ENCODE assay signal across 21 cellular contexts in the genomic region with DNA sequence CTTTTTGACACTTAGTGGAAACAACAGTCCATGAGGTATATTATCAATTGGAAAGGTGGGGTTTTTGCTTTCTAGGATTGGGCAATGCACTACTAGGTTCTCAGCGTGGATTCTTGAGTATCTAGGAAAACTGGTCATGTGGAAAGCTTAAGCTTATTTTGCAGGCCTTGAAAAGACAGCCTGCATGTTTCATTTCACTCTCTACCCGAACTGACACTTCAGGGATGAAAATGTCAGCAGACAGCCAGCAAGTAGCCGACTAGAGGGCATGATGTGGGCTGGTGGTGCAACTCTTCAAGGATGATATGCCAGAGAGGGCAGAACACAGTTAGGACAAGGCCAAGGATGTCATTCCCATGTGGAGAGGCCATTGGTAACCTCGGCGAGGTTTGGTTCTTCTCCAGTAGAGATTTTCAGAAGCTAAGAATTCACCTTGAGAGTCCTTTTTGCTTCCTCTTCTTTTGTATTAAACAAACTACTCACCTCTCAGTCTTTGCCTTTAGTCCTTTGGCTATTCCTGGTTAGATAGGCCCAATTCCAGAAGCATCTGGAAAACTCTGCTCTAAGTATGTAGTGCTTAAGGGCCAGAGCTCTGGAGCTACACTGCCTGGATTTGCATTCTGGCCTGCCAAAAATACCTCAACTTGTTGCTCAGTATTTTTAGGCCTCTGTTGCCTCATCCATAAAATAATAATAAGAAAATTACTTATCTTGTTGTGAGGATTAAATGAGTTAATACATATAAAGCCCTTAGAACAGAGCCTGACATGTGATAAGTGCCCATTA. TPM values are rescaled to one million over a fixed set of nuclear protein-coding genes. Genes with fewer than 3 reads are reported as not detected.
DNase-seq lines count a peak whose midpoint lies in the region; ATAC-seq, FAIRE-seq and TF ChIP-seq lines count a peak whose summit lies in the region.
"Had no signal": no experiment of that assay in that cellular context is flagged by ENCODE, and none has a peak within 500 bp of the region (broad histone marks: within the 10 kb centered on the region; RNA-seq: fewer than 3 reads in every experiment).

No MANE protein-coding gene starts in this region.

- no peaks in the 10 kb centered on the region for H3K9me3 Mint-ChIP-seq in activated CD4-positive, alpha-beta T cell treated with anti-CD3 and anti-CD28 coated beads, Interleukin-2, amount 10 ng/mL, durations not matched to agents 7 days and 5 days
- H3K9me3 Mint-ChIP-seq: activated B cell treated with CpG ODN at 0.5 μM for 24 hours; central memory CD8-positive, alpha-beta T cell had no signal

- no peaks in the 10 kb centered on the region for H3K9me2 ChIP-seq in Karpas-422 (replicated peaks; ENCODE audit: insufficient read depth, low read length)

- peaks cover 19% of the 10 kb centered on the region for H3K79me1 ChIP-seq in mesenchymal stem cell (replicated peaks; ENCODE audit: low read length, poor library complexity, severe bottlenecking)

- no peaks in the 10 kb centered on the region for H4K20me1 ChIP-seq in Karpas-422 (ENCODE audit: insufficient read depth, low read depth, low read length)

- no peak overlapping the region for H2AK5ac ChIP-seq in mesenchymal stem cell (ENCODE audit: low read length, severe bottlenecking)

- no peak overlapping the region for H3K23ac ChIP-seq in mesenchymal stem cell (ENCODE audit: low read length in 2 of 2)

- CTCF ChIA-PET in activated CD4-positive, alpha-beta T cell treated with anti-CD3 and anti-CD28 coated beads, Interleukin-2, amount 10 ng/mL, durations not matched to agents 7 days and 5 days (lab: Charles Lee), result interaction anchor here (1.0 to 1.9 kb wide), 3 partner anchors 13 to 431 kb away, joined by 4 to 7 read pairs (median 5); a partner anchor contains a TSS

- TF ChIP-seq CTCF in gastrocnemius medialis (IDR thresholded peaks at IDR 0.05 in 4 of 5, conservative IDR thresholded peaks at IDR 0.05 in 1 of 5), result no peak

- in situ Hi-C loops in gastrocnemius medialis (cut with MboI; ENCODE audit: low sequenced_read_pairs in 4 of 4), result loop anchor here in 1 of 4 donors (25.0 kb wide), 1 partner anchor 790 kb away; no protein-coding TSS in a partner anchor

- H3K4me1 Mint-ChIP-seq in activated CD4-positive, alpha-beta T cell treated with anti-CD3 and anti-CD28 coated beads, Interleukin-2, amount 10 ng/mL, durations not matched to agents 7 days and 5 days, result peaks cover 60% of the 10 kb centered on the region

- H3K36me3 ChIP-seq in Karpas-422 (ENCODE audit: insufficient read depth, low read length) (no peaks in the 10 kb centered on the region; the same call in 1 of the 2 replicates), gastrocnemius medialis (no peaks in the 10 kb centered on the region), mesenchymal stem cell (ENCODE audit: control insufficient read depth in 1 of 2, insufficient read depth in 2 of 2, low read depth in 1 of 2, low read length in 2 of 2) (peaks cover 3 to 15% of the 10 kb centered on the region in 2 experiments)

- no peak overlapping the region for H2AFZ ChIP-seq in Karpas-422 (ENCODE audit: low read length)
- H2AFZ ChIP-seq in mesenchymal stem cell (ENCODE audit: low read depth, low read length), result no peak overlapping the region
- H2AFZ ChIP-seq: parathyroid adenoma had no signal

- DNase-seq in activated CD4-positive, alpha-beta T cell treated with anti-CD3 and anti-CD28 coated beads, Interleukin-2, amount 10 ng/mL, durations not matched to agents 7 days and 5 days, result no peak
- no peak for DNase-seq in activated CD4-positive, alpha-beta T cell treated with anti-CD3 and anti-CD28 coated beads for 1 hour
- DNase-seq in Karpas-422 (peak; percentile 66), left ventricle myocardium superior (no peak), gastrocnemius medialis (no peak), mesenchymal stem cell (no peak), urothelium cell line (ENCODE audit: low spot score) (no peak), HUDEP-2 (lab: John Stamatoyannopoulos, UW; ENCODE audit: unreplicated experiment in 76 of 76) (no peak)
- DNase-seq: activated B cell treated with CpG ODN at 0.5 μM for 24 hours; activated CD8-positive, alpha-beta memory T cell treated with anti-CD3 and anti-CD28 coated beads, Interleukin-2, amount 50 U/mL, for 4 hours; effector memory CD4-positive, alpha-beta T cell; GOT3; KBM-7; kidney glomerular epithelial cell; NCI-H2081; NCI-H510A; SHP77 had no signal

- H4K91ac ChIP-seq in mesenchymal stem cell (ENCODE audit: low read length), result no peak overlapping the region

- POLR2A ChIA-PET in activated CD4-positive, alpha-beta T cell treated with anti-CD3 and anti-CD28 coated beads, Interleukin-2, amount 10 ng/mL, durations not matched to agents 7 days and 5 days (lab: Charles Lee), result no interaction called here

- no peaks in the 10 kb centered on the region for H3K27me3 Mint-ChIP-seq in activated CD4-positive, alpha-beta T cell treated with anti-CD3 and anti-CD28 coated beads, Interleukin-2, amount 10 ng/mL, durations not matched to agents 7 days and 5 days
- H3K27me3 Mint-ChIP-seq: activated B cell treated with CpG ODN at 0.5 μM for 24 hours; central memory CD8-positive, alpha-beta T cell; type B pancreatic cell had no signal

- no peak overlapping the region for H3K4ac ChIP-seq in mesenchymal stem cell (ENCODE audit: low read depth in 1 of 2, low read length in 2 of 2)

- ATAC-seq in left ventricle myocardium superior, result peak; percentile 68
- peak in 1 of 2 donors; percentile 65 for ATAC-seq in gastrocnemius medialis

- H3K18ac ChIP-seq in mesenchymal stem cell (ENCODE audit: low read depth in 1 of 2, low read length in 2 of 2), result no peak overlapping the region

- 87% methylated on average over 5 of the region's 5 CpGs for WGBS in mesenchymal stem cell

- H3K4me2 ChIP-seq in Karpas-422 (ENCODE audit: low read depth, low read length, poor library complexity, severe bottlenecking), result peak overlapping the region; percentile 29
- no peak overlapping the region for H3K4me2 ChIP-seq in mesenchymal stem cell (ENCODE audit: low read length, poor library complexity, severe bottlenecking)

- H2BK12ac ChIP-seq in mesenchymal stem cell (ENCODE audit: low read length in 2 of 2), result no peak overlapping the region

- H3K14ac ChIP-seq in mesenchymal stem cell (ENCODE audit: low read length in 2 of 2), result no peak overlapping the region

- H3K27ac ChIP-seq in Karpas-422 (ENCODE audit: low read length) (no peak overlapping the region), gastrocnemius medialis (peak overlapping the region; percentile 45 to 49 (median 49)), mesenchymal stem cell (ENCODE audit: low read length, poor library complexity, severe bottlenecking) (no peak overlapping the region)
- H3K27ac ChIP-seq: parathyroid adenoma had no signal

- H2BK5ac ChIP-seq in mesenchymal stem cell (ENCODE audit: low read depth, low read length, poor library complexity, severe bottlenecking), result no peak overlapping the region

- peaks cover 55% of the 10 kb centered on the region for H3K4me1 ChIP-seq in Karpas-422 (ENCODE audit: low read length)
- peaks cover 33 to 34% of the 10 kb centered on the region in 2 donors for H3K4me1 ChIP-seq in gastrocnemius medialis
- H3K4me1 ChIP-seq in mesenchymal stem cell (ENCODE audit: control insufficient read depth, insufficient read depth, low read depth, low read length), result peaks cover 7% of the 10 kb centered on the region

- H3K9me3 ChIP-seq in Karpas-422 (ENCODE audit: low read length) (no peaks in the 10 kb centered on the region), gastrocnemius medialis (no peaks in the 10 kb centered on the region), mesenchymal stem cell (ENCODE audit: control insufficient read depth, low read length) (no peaks in the 10 kb centered on the region)

- FAIRE-seq in urothelium cell line (lab: Jason Lieb, UNC), result no peak

- H3K36me3 Mint-ChIP-seq in activated CD4-positive, alpha-beta T cell treated with anti-CD3 and anti-CD28 coated beads, Interleukin-2, amount 10 ng/mL, durations not matched to agents 7 days and 5 days (ENCODE audit: low read depth), result peaks cover 35% of the 10 kb centered on the region

- TF ChIP-seq POLR2A in gastrocnemius medialis (IDR thresholded peaks at IDR 0.05), result no peak

- H4K8ac ChIP-seq in mesenchymal stem cell (ENCODE audit: low read length), result no peak overlapping the region

- H3K4me3 Mint-ChIP-seq in activated CD4-positive, alpha-beta T cell treated with anti-CD3 and anti-CD28 coated beads, Interleukin-2, amount 10 ng/mL, durations not matched to agents 7 days and 5 days, result no peak overlapping the region
- H3K4me3 Mint-ChIP-seq: activated B cell treated with CpG ODN at 0.5 μM for 24 hours; CD14-positive monocyte; central memory CD8-positive, alpha-beta T cell; type B pancreatic cell had no signal

- H3K27me3 ChIP-seq in Karpas-422 (ENCODE audit: low read length) (no peaks in the 10 kb centered on the region), gastrocnemius medialis (no peaks in the 10 kb centered on the region), mesenchymal stem cell (ENCODE audit: control insufficient read depth in 1 of 2, insufficient read depth in 1 of 2, low read length in 2 of 2) (no peaks in the 10 kb centered on the region)

- no peak overlapping the region for H2BK120ac ChIP-seq in mesenchymal stem cell (ENCODE audit: low read depth, low read length)

- no peak overlapping the region for H2BK15ac ChIP-seq in mesenchymal stem cell (ENCODE audit: low read depth, poor library complexity, severe bottlenecking)

- H3K9ac ChIP-seq in Karpas-422 (ENCODE audit: low read length), result 0 out of 2 replicates have a peak overlapping the region, but pooled peaks have one; percentile 9
- no peak overlapping the region for H3K9ac ChIP-seq in mesenchymal stem cell (ENCODE audit: low read length)
- H3K9ac ChIP-seq: parathyroid adenoma had no signal

- peak overlapping the region; percentile 4 for H3K27ac Mint-ChIP-seq in activated CD4-positive, alpha-beta T cell treated with anti-CD3 and anti-CD28 coated beads, Interleukin-2, amount 10 ng/mL, durations not matched to agents 7 days and 5 days
- H3K27ac Mint-ChIP-seq: activated B cell treated with CpG ODN at 0.5 μM for 24 hours, CD14-positive monocyte had no signal

- H3K79me2 ChIP-seq in Karpas-422 (ENCODE audit: low read length), result no peaks in the 10 kb centered on the region

- intact Hi-C loops in left ventricle myocardium superior (cut with micrococcal nuclease) (no loop called here), gastrocnemius medialis (cut with DNase I; ENCODE audit: low total_unique reads) (no loop called here)

- H3K4me3 ChIP-seq in Karpas-422 (ENCODE audit: low read length) (no peak overlapping the region), gastrocnemius medialis (no peak overlapping the region), mesenchymal stem cell (ENCODE audit: insufficient read depth in 1 of 2, low read depth in 1 of 2, low read length in 2 of 2) (no peak overlapping the region)

RNA-seq across cellular contexts. Expression of a gene that starts 17.9 kb away (rescaled TPM):
- total RNA-seq in activated CD4-positive, alpha-beta T cell treated with anti-CD3 and anti-CD28 coated beads, Interleukin-2, amount 10 ng/mL, durations not matched to agents 7 days and 5 days, result 10 to 100 TPM; 63.6 to 70.3 TPM
- 72.8 and 88.5 TPM in 2 replicates for total RNA-seq in Karpas-422 (2014; rRNA removed; shearing (Covaris generic); ENCODE audit: low replicate concordance)
- 109 TPM for total RNA-seq in left ventricle myocardium superior
- 10 to 100 TPM; 56.0 to 65.7 (median 58.1) TPM for total RNA-seq in gastrocnemius medialis
- 37.8 TPM for polyA plus RNA-seq in mesenchymal stem cell (2013, experiment 1 of 2)
- polyA plus RNA-seq in mesenchymal stem cell (2013, experiment 2 of 2), result 34.1 TPM

Comparison
In these comparisons a context has a peak if more than half of its experiments do, and no peak if none do; other contexts are left out.
1. H3K27ac ChIP-seq: peak in gastrocnemius medialis (4 of 4); none in Karpas-422 (single experiment) and mesenchymal stem cell (single experiment).